Comparison of ENCODE assay signal across 12 cellular contexts in the genomic region with DNA sequence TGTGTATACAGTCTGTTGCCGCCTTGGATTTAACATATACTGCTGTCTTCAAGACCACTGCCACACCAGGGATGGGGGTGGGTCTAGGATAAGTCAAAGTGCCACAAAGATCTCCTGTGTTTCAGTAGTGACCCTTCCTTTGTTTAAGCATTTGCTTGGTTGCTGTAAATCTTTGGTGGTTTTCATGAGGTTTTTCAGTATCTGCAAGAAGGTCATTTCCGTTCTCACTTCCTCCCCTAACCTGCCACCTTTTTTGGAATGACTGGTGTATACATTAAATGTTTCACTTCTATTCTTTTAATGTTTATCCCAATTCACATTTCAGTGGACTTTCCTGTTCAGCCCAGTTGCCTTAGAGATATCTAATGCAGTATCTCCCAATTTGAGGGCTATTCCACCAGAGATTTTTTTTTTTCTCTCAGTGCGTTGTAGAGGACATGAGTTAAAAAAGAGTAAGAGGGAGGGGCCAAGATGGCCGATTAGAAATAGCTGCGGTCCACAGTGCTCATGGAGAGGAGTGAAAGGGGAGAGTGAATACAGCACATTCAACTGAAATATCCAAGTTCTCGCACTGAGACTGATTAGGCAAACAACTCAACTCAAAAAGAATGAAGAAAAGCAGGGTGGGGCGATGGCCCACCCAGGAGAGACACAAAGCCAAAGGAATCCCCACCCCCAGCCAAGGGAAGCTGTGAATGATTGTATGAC. TPM values are rescaled to one million over a fixed set of nuclear protein-coding genes. Genes with fewer than 3 reads are reported as not detected.
DNase-seq lines count a peak whose midpoint lies in the region; ATAC-seq and TF ChIP-seq lines count a peak whose summit lies in the region.
"Had no signal": no experiment of that assay in that cellular context is flagged by ENCODE, and none has a peak within 500 bp of the region (broad histone marks: within the 10 kb centered on the region; RNA-seq: fewer than 3 reads in every experiment).

No MANE protein-coding gene starts in this region.

- H3K9me3 ChIP-seq in MM.1S (replicated peaks; ENCODE audit: insufficient read depth, low read length) (no peaks in the 10 kb centered on the region), Peyer's patch (no peaks in the 10 kb centered on the region), body of pancreas (no peaks in the 10 kb centered on the region)

- no peak overlapping the region for H3K9ac ChIP-seq in MM.1S (ENCODE audit: low read length)
- H3K9ac ChIP-seq: BLaER1 had no signal

- TF ChIP-seq POLR2A in Peyer's patch (IDR thresholded peaks at IDR 0.05) (no peak), body of pancreas (IDR thresholded peaks at IDR 0.05) (no peak)

- H3F3A ChIP-seq in MM.1S (ENCODE audit: insufficient read depth, low read length), result peaks cover 12% of the 10 kb centered on the region

- H3K27me3 ChIP-seq in MM.1S (replicated peaks; ENCODE audit: insufficient read depth, low read length) (no peaks in the 10 kb centered on the region), Peyer's patch (no peaks in the 10 kb centered on the region), body of pancreas (no peaks in the 10 kb centered on the region)
- H3K27me3 ChIP-seq: BLaER1 had no signal

- intact Hi-C loops in body of pancreas (cut with DNase I), result no loop called here

- peaks cover 43% of the 10 kb centered on the region for H3K4me1 ChIP-seq in MM.1S (ENCODE audit: low read length)
- no peaks in the 10 kb centered on the region for H3K4me1 ChIP-seq in Peyer's patch
- H3K4me1 ChIP-seq in body of pancreas, result peaks cover 7% of the 10 kb centered on the region
- H3K4me1 ChIP-seq: BLaER1 had no signal

- ATAC-seq in GM19043 (IDR thresholded peaks at IDR 0.05; ENCODE audit: low read depth, unreplicated experiment) (peak; percentile 91), HG02852 (IDR thresholded peaks at IDR 0.05; ENCODE audit: unreplicated experiment) (peak; percentile 92), body of pancreas (no peak)
- ATAC-seq: PC-3 had no signal

- H2AFZ ChIP-seq in MM.1S (ENCODE audit: low read length), result no peak overlapping the region

- H3K79me2 ChIP-seq in MM.1S (ENCODE audit: low read length), result peaks cover 38% of the 10 kb centered on the region

- H3K9me2 ChIP-seq in MM.1S (replicated peaks; ENCODE audit: insufficient read depth, low read length), result no peaks in the 10 kb centered on the region

- 95% methylated on average over 7 of the region's 7 CpGs for WGBS in body of pancreas, 2 donors

- H4K20me1 ChIP-seq in MM.1S (ENCODE audit: insufficient read depth, low read length), result peaks cover 9% of the 10 kb centered on the region; the same call in 1 of the 2 replicates

- no peak for TF ChIP-seq CTCF in MM.1S (IDR thresholded peaks at IDR 0.05; ENCODE audit: low read length)
- no peak for TF ChIP-seq CTCF in Peyer's patch (IDR thresholded peaks at IDR 0.05)
- no peak for TF ChIP-seq CTCF in body of pancreas (IDR thresholded peaks at IDR 0.05)

- H3K36me3 ChIP-seq in MM.1S (replicated peaks; ENCODE audit: insufficient read depth, low read length), result 0 out of 2 replicates have a peak, but pooled peaks cover 4% of the 10 kb centered on the region
- H3K36me3 ChIP-seq in Peyer's patch, result peaks cover 0 to 44% (median 0%) of the 10 kb centered on the region in 3 donors
- H3K36me3 ChIP-seq in body of pancreas (replicated peaks in 1 of 2; ENCODE audit: insufficient read depth in 1 of 2, low read depth in 2 of 2), result peaks cover 0 to 23% of the 10 kb centered on the region in 2 donors

- H3K27ac ChIP-seq in MM.1S (ENCODE audit: low read length), result peak overlapping the region; percentile 62
- H3K27ac ChIP-seq in Peyer's patch, result no peak overlapping the region
- no peak overlapping the region for H3K27ac ChIP-seq in body of pancreas
- H3K27ac ChIP-seq: BLaER1 had no signal

- H3K4me2 ChIP-seq in MM.1S (ENCODE audit: low read depth, low read length), result peak overlapping the region; percentile 22
- H3K4me2 ChIP-seq: BLaER1 had no signal

- H3K4me3 ChIP-seq in GM08714 (ENCODE audit: low read length), result peak overlapping the region; percentile 13; the same call in 1 of the 2 replicates
- H3K4me3 ChIP-seq in MM.1S (ENCODE audit: low read length), result peak overlapping the region; percentile 14
- no peak overlapping the region for H3K4me3 ChIP-seq in Peyer's patch
- H3K4me3 ChIP-seq in body of pancreas, result no peak overlapping the region
- H3K4me3 ChIP-seq: BLaER1 had no signal

- DNase-seq in MM.1S (peak; percentile 82), Peyer's patch (no peak), body of pancreas (no peak), NCI-H69 (lab: John Stamatoyannopoulos, UW) (no peak)
- no peak for DNase-seq in activated effector memory CD4-positive, alpha-beta T cell treated with anti-CD3 and anti-CD28 coated beads, Interleukin-2, amount 50 U/mL, for 16 hours
- DNase-seq: activated CD4-positive, alpha-beta T cell treated with anti-CD3 and anti-CD28 coated beads for 4 hours; NCI-H1092; PC-3 had no signal

RNA-seq across cellular contexts. Expression of a gene that starts 43.2 kb away (rescaled TPM):
- total RNA-seq in Peyer's patch (100 to 1,000 TPM in 1 of 4 donors, 10 to 100 TPM in 3; 62.5 to 170 (median 66.4) TPM), body of pancreas (10 to 100 TPM; 51.1 to 63.3 TPM)

Comparison
In these comparisons a context has a peak if more than half of its experiments do, and no peak if none do; other contexts are left out.
1. H3K4me3 ChIP-seq: peak in GM08714 (single experiment) and MM.1S (single experiment); none in Peyer's patch (0 of 4) and body of pancreas (0 of 2).